1 cellular context compared by ENCODE assay signal in the genomic region with DNA sequence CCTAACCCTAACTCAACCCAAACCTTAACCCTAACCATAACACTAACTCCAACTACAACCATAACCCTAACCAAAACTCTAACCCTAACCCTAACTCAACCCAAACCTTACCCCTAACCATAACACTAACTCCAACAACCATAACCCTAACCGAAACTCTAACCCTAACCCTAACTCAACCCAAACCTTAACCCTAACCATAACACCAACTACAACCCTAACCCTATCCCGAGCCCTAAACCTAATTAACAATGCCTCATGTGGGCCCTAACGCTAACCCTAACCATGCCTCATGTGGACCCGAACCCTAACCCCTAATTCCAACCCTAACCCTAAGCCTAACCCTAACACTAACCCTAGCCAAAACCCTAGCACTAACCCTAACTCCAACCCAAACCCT.
A peak's percentile ranks its signal among the peaks of the same experiment; 100 is the strongest.
TF ChIP-seq lines count a peak whose summit lies in the region.

No MANE protein-coding gene starts in this region.

TF ChIP-seq in HepG2, 621 proteins besides CTCF, POLR2A, EP300 and RAD21:
- no peak for TF ChIP-seq ZSCAN25 (CRISPR knock-in tag; IDR thresholded peaks at IDR 0.05)
- TF ChIP-seq PCBP2 (optimal IDR thresholded peaks at IDR 0.05; ENCODE audit: low read depth, low read length, poor library complexity, severe bottlenecking): peak; percentile 92
- TF ChIP-seq ZBED4 (CRISPR knock-in tag; IDR thresholded peaks at IDR 0.05; ENCODE audit: borderline replicate concordance): no peak
- no peak for TF ChIP-seq SAFB2 (CRISPR knock-in tag; IDR thresholded peaks at IDR 0.05; ENCODE audit: borderline replicate concordance, low read depth)
- TF ChIP-seq, protein P1, sequence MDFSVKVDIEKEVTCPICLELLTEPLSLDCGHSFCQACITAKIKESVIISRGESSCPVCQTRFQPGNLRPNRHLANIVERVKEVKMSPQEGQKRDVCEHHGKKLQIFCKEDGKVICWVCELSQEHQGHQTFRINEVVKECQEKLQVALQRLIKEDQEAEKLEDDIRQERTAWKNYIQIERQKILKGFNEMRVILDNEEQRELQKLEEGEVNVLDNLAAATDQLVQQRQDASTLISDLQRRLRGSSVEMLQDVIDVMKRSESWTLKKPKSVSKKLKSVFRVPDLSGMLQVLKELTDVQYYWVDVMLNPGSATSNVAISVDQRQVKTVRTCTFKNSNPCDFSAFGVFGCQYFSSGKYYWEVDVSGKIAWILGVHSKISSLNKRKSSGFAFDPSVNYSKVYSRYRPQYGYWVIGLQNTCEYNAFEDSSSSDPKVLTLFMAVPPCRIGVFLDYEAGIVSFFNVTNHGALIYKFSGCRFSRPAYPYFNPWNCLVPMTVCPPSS (IDR thresholded peaks at IDR 0.05): 0 out of 2 replicates have a peak, but pooled peaks have one; percentile 42
- TF ChIP-seq SALL2 (CRISPR knock-in tag; IDR thresholded peaks at IDR 0.05): no peak
- TF ChIP-seq ARNT (IDR thresholded peaks at IDR 0.05): 0 out of 2 replicates have a peak, but pooled peaks have one; percentile 10
- TF ChIP-seq PRMT3 (CRISPR knock-in tag; IDR thresholded peaks at IDR 0.05; ENCODE audit: borderline replicate concordance, low read depth): no peak
